In the genomic region with DNA sequence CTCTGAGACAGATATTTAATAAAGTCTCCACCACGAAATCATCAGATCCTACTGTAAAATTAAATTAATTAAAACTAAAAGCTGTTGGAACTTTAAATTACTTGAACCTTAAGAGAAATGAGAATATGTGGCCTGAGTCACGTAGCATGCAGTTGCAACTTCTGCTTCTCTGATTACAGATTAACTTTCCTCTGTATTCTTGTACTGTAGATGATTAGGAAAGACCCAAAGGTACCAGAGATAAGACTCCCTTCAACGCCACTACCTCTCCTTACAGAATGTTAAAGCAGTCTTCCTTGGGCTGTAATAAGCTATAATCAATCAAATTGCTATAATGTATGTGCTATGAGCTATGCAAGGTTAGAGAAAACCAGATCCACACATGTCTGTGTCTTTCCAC, we compare ENCODE assay signal across 12 cellular contexts. TPM values are rescaled to one million over a fixed set of nuclear protein-coding genes. Genes with fewer than 3 reads are reported as not detected.
DNase-seq lines count a peak whose midpoint lies in the region; ATAC-seq and TF ChIP-seq lines count a peak whose summit lies in the region.
"Had no signal": no experiment of that assay in that cellular context is flagged by ENCODE, and none has a peak within 500 bp of the region (broad histone marks: within the 10 kb centered on the region; RNA-seq: fewer than 3 reads in every experiment).

No MANE protein-coding gene starts in this region.

- H3K4me1 Mint-ChIP-seq in CD14-positive monocyte, result no peaks in the 10 kb centered on the region
- H3K4me1 Mint-ChIP-seq: activated CD4-positive, alpha-beta memory T cell treated with anti-CD3 and anti-CD28 coated beads, Interleukin-2, amount 10 ng/mL, durations not matched to agents 7 days and 5 days had no signal

- no peak overlapping the region for H3K4me3 Mint-ChIP-seq in CD14-positive monocyte
- H3K4me3 Mint-ChIP-seq: activated CD4-positive, alpha-beta memory T cell treated with anti-CD3 and anti-CD28 coated beads, Interleukin-2, amount 10 ng/mL, durations not matched to agents 7 days and 5 days had no signal

- ATAC-seq in GM18858 (IDR thresholded peaks at IDR 0.05; ENCODE audit: unreplicated experiment) (peak; percentile 88), HG02571 (IDR thresholded peaks at IDR 0.05; ENCODE audit: unreplicated experiment) (peak; percentile 59), HG03520 (IDR thresholded peaks at IDR 0.05; ENCODE audit: unreplicated experiment) (peak; percentile 63), left colon (peak; percentile 74), GM19455 (IDR thresholded peaks at IDR 0.05; ENCODE audit: unreplicated experiment) (no peak)

- H3K9me3 Mint-ChIP-seq in CD14-positive monocyte, result peaks cover 0 to 4% (median 2%) of the 10 kb centered on the region in 7 donors
- H3K9me3 Mint-ChIP-seq: activated CD4-positive, alpha-beta memory T cell treated with anti-CD3 and anti-CD28 coated beads, Interleukin-2, amount 10 ng/mL, durations not matched to agents 7 days and 5 days had no signal

- no peaks in the 10 kb centered on the region for H3K36me3 Mint-ChIP-seq in CD14-positive monocyte

- no peak for TF ChIP-seq CTCF in CD14-positive monocyte (IDR thresholded peaks at IDR 0.05)

- intact Hi-C loops in left colon (cut with DNase I, micrococcal nuclease) (no loop called here), head of caudate nucleus (cut with DNase I) (no loop called here), CD14-positive monocyte (cut with micrococcal nuclease) (no loop called here)

- H3K27ac Mint-ChIP-seq in CD14-positive monocyte, result no peak overlapping the region
- H3K27ac Mint-ChIP-seq: activated CD4-positive, alpha-beta memory T cell treated with anti-CD3 and anti-CD28 coated beads, Interleukin-2, amount 10 ng/mL, durations not matched to agents 7 days and 5 days had no signal

- DNase-seq in left colon (no peak), head of caudate nucleus (no peak), cerebellar nuclear complex (lab: John Stamatoyannopoulos, UW) (no peak), CD14-positive monocyte (ENCODE audit: low spot score) (no peak)
- DNase-seq: activated CD4-positive, alpha-beta memory T cell treated with anti-CD3 and anti-CD28 coated beads, Interleukin-2, amount 10 ng/mL, durations not matched to agents 7 days and 5 days; adrenal gland; GF-D8; glutamatergic neuron had no signal

- peaks cover 0 to 2% (median 0%) of the 10 kb centered on the region in 3 donors for H3K27me3 Mint-ChIP-seq in CD14-positive monocyte (ENCODE audit: low read depth in 3 of 3)

RNA-seq across cellular contexts. Expression of gene FAM13A, which starts 47.9 kb away (rescaled TPM):
- 10 to 100 TPM; 34.3 to 80.3 TPM for total RNA-seq in left colon
- 1 to 10 TPM; 5.3 to 6.5 TPM for polyA plus RNA-seq in CD14-positive monocyte
